Comparison of ENCODE assay signal across 13 cellular contexts in genomic region chr1:12201343-12202189, GRCh38. TPM values are rescaled to one million over a fixed set of nuclear protein-coding genes. Genes with fewer than 3 reads are reported as not detected.
DNase-seq lines count a peak whose midpoint lies in the region; ATAC-seq lines count a peak whose summit lies in the region.
"Had no signal": no experiment of that assay in that cellular context is flagged by ENCODE, and none has a peak within 500 bp of the region (broad histone marks: within the 10 kb centered on the region; RNA-seq: fewer than 3 reads in every experiment).

No MANE protein-coding gene starts in this region.

- no peaks in the 10 kb centered on the region for H3K9me3 Mint-ChIP-seq in activated naive CD8-positive, alpha-beta T cell treated with anti-CD3 and anti-CD28 coated beads for 36 hours
- H3K9me3 Mint-ChIP-seq: nephron had no signal

- H3K27ac Mint-ChIP-seq in activated naive CD8-positive, alpha-beta T cell treated with anti-CD3 and anti-CD28 coated beads for 36 hours, result peak overlapping the region; percentile 57
- H3K27ac Mint-ChIP-seq: nephron had no signal

- peak overlapping the region; percentile 43 for H3K4me3 Mint-ChIP-seq in activated naive CD8-positive, alpha-beta T cell treated with anti-CD3 and anti-CD28 coated beads for 36 hours
- H3K4me3 Mint-ChIP-seq: nephron had no signal

- DNase-seq in activated T-cell treated with anti-CD3 and anti-CD28 coated beads for 48 hours (ENCODE audit: low read depth) (peak; percentile 21), activated T-cell treated with anti-CD3 and anti-CD28 coated beads for 4 hours (no peak), NCI-H2196 treated with DMSO at 0.1 percent for 48 hours (lab: John Stamatoyannopoulos, UW; ENCODE audit: unreplicated experiment) (no peak), medulla oblongata (ENCODE audit: extremely low spot score) (no peak), NCI-H345 treated with DMSO at 0.1 percent for 48 hours (lab: John Stamatoyannopoulos, UW; ENCODE audit: unreplicated experiment) (no peak)
- peak; percentile 70 for DNase-seq in activated naive CD8-positive, alpha-beta T cell treated with anti-CD3 and anti-CD28 coated beads for 36 hours
- DNase-seq in stimulated activated CD8-positive, alpha-beta memory T cell treated with anti-CD3 and anti-CD28 coated beads, Interleukin-7, amount 100 ng/mL, for 4 hours (ENCODE audit: low read depth in 2 of 2), result peak; percentile 26 to 38
- DNase-seq: body of pancreas, kidney glomerular epithelial cell, MM.1S had no signal

- H3K4me1 Mint-ChIP-seq in activated naive CD8-positive, alpha-beta T cell treated with anti-CD3 and anti-CD28 coated beads for 36 hours, result peaks cover 74% of the 10 kb centered on the region

- H3K27me3 Mint-ChIP-seq in activated naive CD8-positive, alpha-beta T cell treated with anti-CD3 and anti-CD28 coated beads for 36 hours, result no peaks in the 10 kb centered on the region

- peaks cover 64% of the 10 kb centered on the region for H3K36me3 Mint-ChIP-seq in activated naive CD8-positive, alpha-beta T cell treated with anti-CD3 and anti-CD28 coated beads for 36 hours

- peak; percentile 44 for ATAC-seq in GM19452 (IDR thresholded peaks at IDR 0.05; ENCODE audit: unreplicated experiment)
- ATAC-seq: body of pancreas, gastroesophageal sphincter had no signal

RNA-seq across cellular contexts. Expression of gene VPS13D, which starts 28.3 kb away (rescaled TPM):
- total RNA-seq in activated naive CD8-positive, alpha-beta T cell treated with anti-CD3 and anti-CD28 coated beads for 36 hours, result 10 to 100 TPM; 27.7 to 29.1 TPM

RNA-seq across cellular contexts. Expression of gene TNFRSF1B, which starts 34.8 kb away (rescaled TPM):
- total RNA-seq in activated naive CD8-positive, alpha-beta T cell treated with anti-CD3 and anti-CD28 coated beads for 36 hours, result 100 to 1,000 TPM; 187 to 193 TPM

Comparison
In these comparisons a context has a peak if more than half of its experiments do, and no peak if none do; other contexts are left out.
1. DNase-seq: peak in activated T-cell treated with anti-CD3 and anti-CD28 coated beads for 48 hours (single experiment), activated naive CD8-positive, alpha-beta T cell treated with anti-CD3 and anti-CD28 coated beads for 36 hours (single experiment) and stimulated activated CD8-positive, alpha-beta memory T cell treated with anti-CD3 and anti-CD28 coated beads, Interleukin-7, amount 100 ng/mL, for 4 hours (2 of 2); none in activated T-cell treated with anti-CD3 and anti-CD28 coated beads for 4 hours (single experiment), NCI-H2196 treated with DMSO at 0.1 percent for 48 hours (single experiment), medulla oblongata (single experiment) and NCI-H345 treated with DMSO at 0.1 percent for 48 hours (single experiment).